Comparison of ENCODE assay signal across 13 cellular contexts in genomic region chr2:10229462-10230099, GRCh38.
"Had no signal": no experiment of that assay in that cellular context is flagged by ENCODE, and none has a peak within 500 bp of the region (broad histone marks: within the 10 kb centered on the region; RNA-seq: fewer than 3 reads in every experiment).

No MANE protein-coding gene starts in this region.

- H3K36me3 Mint-ChIP-seq: activated CD8-positive, alpha-beta memory T cell treated with anti-CD3 and anti-CD28 coated beads, Interleukin-2, amount 10 ng/mL, durations not matched to agents 7 days and 5 days had no signal

- H3K9me3 ChIP-seq: body of pancreas, left lung, sigmoid colon, SJCRH30 had no signal

- H3K27ac ChIP-seq: left lung, sigmoid colon, SJCRH30 had no signal

- H3K4me3 Mint-ChIP-seq: activated CD8-positive, alpha-beta memory T cell treated with anti-CD3 and anti-CD28 coated beads, Interleukin-2, amount 10 ng/mL, durations not matched to agents 7 days and 5 days; activated naive CD4-positive, alpha-beta T cell treated with anti-CD3 and anti-CD28 coated beads for 36 hours; dendritic cell treated with granulocyte-macrophage colony-stimulating factor and Interleukin-4, amounts not matched to agents 40 ng/mL and 50 ng/mL, for 4 days; effector memory CD8-positive, alpha-beta T cell; stimulated activated naive CD8-positive, alpha-beta T cell treated with anti-CD3 and anti-CD28 coated beads, Interleukin-15, Interleukin-2, amounts not matched to agents 100 ng/mL and 50 ng/mL, for 24 hours had no signal

- H3K4me3 ChIP-seq: body of pancreas, left lung, sigmoid colon, SJCRH30 had no signal

- DNase-seq: activated CD4-positive, alpha-beta T cell treated with anti-CD3 and anti-CD28 coated beads for 1 hour; activated CD4-positive, alpha-beta T cell treated with anti-CD3 and anti-CD28 coated beads, Interleukin-2, amount 50 U/mL, for 48 hours; activated CD8-positive, alpha-beta memory T cell treated with anti-CD3 and anti-CD28 coated beads, Interleukin-2, amount 10 ng/mL, durations not matched to agents 7 days and 5 days; activated naive CD4-positive, alpha-beta T cell treated with anti-CD3 and anti-CD28 coated beads for 36 hours; effector memory CD8-positive, alpha-beta T cell; sigmoid colon; SJCRH30; stimulated activated CD4-positive, alpha-beta T cell treated with anti-CD3 and anti-CD28 coated beads, Interleukin-4, amount 100 ng/mL, for 1 hour; stimulated activated CD8-positive, alpha-beta memory T cell treated with anti-CD3 and anti-CD28 coated beads, Interleukin-4, amount 100 ng/mL, for 48 hours had no signal

- H3K27me3 Mint-ChIP-seq: stimulated activated naive CD8-positive, alpha-beta T cell treated with anti-CD3 and anti-CD28 coated beads, Interleukin-15, Interleukin-2, amounts not matched to agents 100 ng/mL and 50 ng/mL, for 24 hours had no signal

- ATAC-seq: activated CD8-positive, alpha-beta memory T cell treated with anti-CD3 and anti-CD28 coated beads, Interleukin-2, amount 10 ng/mL, durations not matched to agents 7 days and 5 days; effector memory CD8-positive, alpha-beta T cell; left lung had no signal

- H3K4me1 ChIP-seq: left lung, sigmoid colon, SJCRH30 had no signal

- H3K4me1 Mint-ChIP-seq: activated CD8-positive, alpha-beta memory T cell treated with anti-CD3 and anti-CD28 coated beads, Interleukin-2, amount 10 ng/mL, durations not matched to agents 7 days and 5 days had no signal

- H3K9me3 Mint-ChIP-seq: activated naive CD4-positive, alpha-beta T cell treated with anti-CD3 and anti-CD28 coated beads for 36 hours had no signal

- H3K27me3 ChIP-seq: body of pancreas, left lung, sigmoid colon, SJCRH30 had no signal

- H3K27ac Mint-ChIP-seq: activated CD8-positive, alpha-beta memory T cell treated with anti-CD3 and anti-CD28 coated beads, Interleukin-2, amount 10 ng/mL, durations not matched to agents 7 days and 5 days; activated naive CD4-positive, alpha-beta T cell treated with anti-CD3 and anti-CD28 coated beads for 36 hours; dendritic cell treated with granulocyte-macrophage colony-stimulating factor and Interleukin-4, amounts not matched to agents 40 ng/mL and 50 ng/mL, for 4 days; effector memory CD8-positive, alpha-beta T cell; stimulated activated naive CD8-positive, alpha-beta T cell treated with anti-CD3 and anti-CD28 coated beads, Interleukin-15, Interleukin-2, amounts not matched to agents 100 ng/mL and 50 ng/mL, for 24 hours had no signal

- H3K36me3 ChIP-seq: left lung, sigmoid colon, SJCRH30 had no signal
